Comparison of ENCODE assay signal across 26 cellular contexts in the genomic region with DNA sequence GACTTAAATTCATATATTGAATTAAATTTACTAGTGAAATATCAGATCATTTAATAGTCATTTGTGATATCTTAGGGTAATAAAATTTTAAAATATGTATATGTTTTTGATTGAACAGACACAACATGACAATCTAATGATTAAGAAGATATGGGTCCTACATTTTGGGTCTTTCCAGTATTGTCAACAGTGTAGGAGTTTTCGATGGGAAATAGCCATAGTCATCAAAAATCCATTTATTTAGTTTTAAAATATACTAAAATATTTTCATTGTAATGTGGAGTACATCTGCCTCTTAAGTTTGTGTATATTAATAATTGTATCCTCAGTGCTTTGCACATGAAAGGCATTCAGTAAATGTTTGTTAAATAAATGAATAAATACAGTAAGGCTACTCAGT. TPM values are rescaled to one million over a fixed set of nuclear protein-coding genes. Genes with fewer than 3 reads are reported as not detected.
"Had no signal": no experiment of that assay in that cellular context is flagged by ENCODE, and none has a peak within 500 bp of the region (broad histone marks: within the 10 kb centered on the region; RNA-seq: fewer than 3 reads in every experiment).

No MANE protein-coding gene starts in this region.

- H3K27ac ChIP-seq: SJCRH30 had no signal

- ATAC-seq: Panc1, PC-3, Right ventricle myocardium inferior, T-cell had no signal

- H3K4me1 ChIP-seq: SJCRH30 had no signal

- H3K9me3 ChIP-seq: MG63, SJCRH30 had no signal

- H3K4me3 ChIP-seq: MG63, SJCRH30 had no signal

- DNase-seq: Karpas-422; KG1; MG63; NCI-H1092; NCI-H1105 treated with DMSO at 0.1 percent for 48 hours; NCI-H1417 treated with DMSO at 0.1 percent for 48 hours; NCI-H146; NCI-H1694 treated with DMSO at 0.1 percent for 48 hours; NCI-H1930; NCI-H2081 treated with DMSO at 0.1 percent for 48 hours; NCI-H2171; NCI-H226; NCI-H446; NCI-H510A; NCI-H524 treated with DMSO at 0.1 percent for 48 hours; NCI-H69; NCI-H774; NK-92 treated with Interleukin-12 subunit alpha and Interleukin-12 subunit beta, amount 100 ng/mL, for 24 hours; PC-3; SHP77 treated with DMSO at 0.1 percent for 48 hours; SJCRH30; SW 1271; T-cell had no signal

- H3K27me3 ChIP-seq: MG63, SJCRH30 had no signal

RNA-seq across cellular contexts. Expression of a gene that starts 31.1 kb away (rescaled TPM):
- total RNA-seq: HT1080 had no signal
